In the genomic region with DNA sequence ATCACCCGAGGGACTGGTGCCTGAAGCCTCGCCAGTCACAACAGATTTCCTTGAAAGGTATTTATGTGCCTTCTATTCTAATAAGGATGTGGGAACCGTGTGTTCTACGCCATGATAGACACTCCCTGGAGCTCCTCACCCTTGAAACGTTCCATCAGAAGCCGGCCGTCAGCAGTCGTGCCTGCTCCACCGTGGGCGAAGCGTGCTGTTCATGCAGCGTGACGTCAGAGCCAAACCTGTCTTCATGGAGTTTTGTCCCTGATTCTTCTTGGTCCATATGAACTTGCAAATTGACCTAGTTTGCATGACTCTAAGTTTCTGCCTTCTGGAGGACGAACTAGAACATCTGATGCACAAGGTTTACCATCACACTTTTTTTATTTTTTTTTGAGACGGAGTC, we compare ENCODE assay signal across 34 cellular contexts. TPM values are rescaled to one million over a fixed set of nuclear protein-coding genes. Genes with fewer than 3 reads are reported as not detected.
"Had no signal": no experiment of that assay in that cellular context is flagged by ENCODE, and none has a peak within 500 bp of the region (broad histone marks: within the 10 kb centered on the region; RNA-seq: fewer than 3 reads in every experiment).

No MANE protein-coding gene starts in this region.

- H3K27ac Mint-ChIP-seq: activated CD4-positive, alpha-beta T cell treated with anti-CD3 and anti-CD28 coated beads for 36 hours; activated naive CD8-positive, alpha-beta T cell; activated T-helper 2 cell treated with anti-CD3 and anti-CD28 coated beads, Interferon-gamma antibody, Interleukin-2, Interleukin-4, amounts not matched to agents 10 μg/mL and 5 μg/mL and 100 μg/mL, durations not matched to agents 14 hours and 24 hours and 36 hours; immature natural killer cell; natural killer cell treated with Interleukin-12 subunit alpha and Interleukin-12 subunit beta and Interleukin-15 and Interleukin-18, amount 100 ng/mL, for 72 hours; progenitor cell of endocrine pancreas; stimulated activated memory B cell treated with anti-CD40 and anti-IgM and Interleukin-4, amounts not matched to agents 10 μg/mL and 1 μg/mL and 100 μg/mL, for 72 hours; T-cell; T-helper 2 cell treated with Interferon-gamma antibody and Interleukin-4, amounts not matched to agents 5 μg/mL and 100 μg/mL, for 36 hours had no signal

- H3K4me2 ChIP-seq: hepatocyte had no signal

- H3K4me3 Mint-ChIP-seq: activated CD4-positive, alpha-beta T cell treated with anti-CD3 and anti-CD28 coated beads for 36 hours; activated naive CD8-positive, alpha-beta T cell; activated T-cell treated with anti-CD3 and anti-CD28 coated beads, Interleukin-2, amount 50 U/mL, for 4 hours; immature natural killer cell; natural killer cell treated with Interleukin-12 subunit alpha and Interleukin-12 subunit beta and Interleukin-15 and Interleukin-18, amount 100 ng/mL, for 72 hours; stimulated activated memory B cell treated with anti-CD40 and anti-IgM and Interleukin-4, amounts not matched to agents 10 μg/mL and 1 μg/mL and 100 μg/mL, for 72 hours; T-cell; T-helper 2 cell treated with Interferon-gamma antibody and Interleukin-4, amounts not matched to agents 5 μg/mL and 100 μg/mL, for 36 hours; WTC11 had no signal

- H3K4me3 ChIP-seq: adrenal gland, ascending aorta, hepatocyte, right atrium auricular region, stomach, transverse colon, vagina had no signal

- H3K9me3 ChIP-seq: adrenal gland, ascending aorta, right atrium auricular region, stomach, transverse colon, vagina had no signal

- H3K4me1 Mint-ChIP-seq: immature natural killer cell, T-cell, WTC11 had no signal

- ATAC-seq: activated CD4-positive, alpha-beta T cell treated with anti-CD3 and anti-CD28 coated beads for 36 hours; activated T-cell treated with anti-CD3 and anti-CD28 coated beads, Interleukin-2, amount 50 U/mL, for 4 hours; left ventricle myocardium superior; natural killer cell treated with Interleukin-12 subunit alpha and Interleukin-12 subunit beta and Interleukin-15 and Interleukin-18, amount 100 ng/mL, for 72 hours; stimulated activated memory B cell treated with anti-CD40 and anti-IgM and Interleukin-4, amounts not matched to agents 10 μg/mL and 1 μg/mL and 100 μg/mL, for 72 hours; T-cell; WTC11 had no signal

- H3K27ac ChIP-seq: adrenal gland, ascending aorta, brain microvascular endothelial cell, hepatocyte, right atrium auricular region, stomach, transverse colon, vagina had no signal

- DNase-seq: activated CD4-positive, alpha-beta T cell treated with anti-CD3 and anti-CD28 coated beads for 36 hours; activated CD4-positive, alpha-beta T cell treated with anti-CD3 and anti-CD28 coated beads, Interleukin-2, amount 50 U/mL, for 4 hours; activated CD8-positive, alpha-beta memory T cell treated with anti-CD3 and anti-CD28 coated beads, Interleukin-2, amount 50 U/mL, for 48 hours; activated naive CD4-positive, alpha-beta T cell; activated T-cell treated with anti-CD3 and anti-CD28 coated beads, Interleukin-2, amount 50 U/mL, for 4 hours; adrenal gland; brain microvascular endothelial cell; central memory CD4-positive, alpha-beta T cell; effector memory CD4-positive, alpha-beta T cell; foreskin melanocyte; glutamatergic neuron; immature natural killer cell; kidney glomerular epithelial cell; left ventricle myocardium superior; mammary epithelial cell; occipital lobe; stimulated activated CD4-positive, alpha-beta T cell treated with anti-CD3 and anti-CD28 coated beads, Interleukin-1b, Interleukin-23, amount 100 ng/mL, for 48 hours; stomach; T-cell; transverse colon had no signal

- H3K9me3 Mint-ChIP-seq: activated T-cell treated with anti-CD3 and anti-CD28 coated beads, Interleukin-2, amount 50 U/mL, for 4 hours; activated T-helper 2 cell treated with anti-CD3 and anti-CD28 coated beads, Interferon-gamma antibody, Interleukin-2, Interleukin-4, amounts not matched to agents 10 μg/mL and 5 μg/mL and 100 μg/mL, durations not matched to agents 14 hours and 24 hours and 36 hours; immature natural killer cell; natural killer cell treated with Interleukin-12 subunit alpha and Interleukin-12 subunit beta and Interleukin-15 and Interleukin-18, amount 100 ng/mL, for 72 hours; stimulated activated memory B cell treated with anti-CD40 and anti-IgM and Interleukin-4, amounts not matched to agents 10 μg/mL and 1 μg/mL and 100 μg/mL, for 72 hours; T-cell; T-helper 2 cell treated with Interferon-gamma antibody and Interleukin-4, amounts not matched to agents 5 μg/mL and 100 μg/mL, for 36 hours; WTC11 had no signal

- H3K36me3 Mint-ChIP-seq: activated naive CD8-positive, alpha-beta T cell; natural killer cell treated with Interleukin-12 subunit alpha and Interleukin-12 subunit beta and Interleukin-15 and Interleukin-18, amount 100 ng/mL, for 72 hours had no signal

- H3K27me3 ChIP-seq: adrenal gland, ascending aorta, brain microvascular endothelial cell, hepatocyte, right atrium auricular region, stomach, transverse colon, vagina had no signal

- H3K27me3 Mint-ChIP-seq: activated CD4-positive, alpha-beta T cell treated with anti-CD3 and anti-CD28 coated beads for 36 hours; activated naive CD8-positive, alpha-beta T cell; natural killer cell treated with Interleukin-12 subunit alpha and Interleukin-12 subunit beta and Interleukin-15 and Interleukin-18, amount 100 ng/mL, for 72 hours; progenitor cell of endocrine pancreas; stimulated activated memory B cell treated with anti-CD40 and anti-IgM and Interleukin-4, amounts not matched to agents 10 μg/mL and 1 μg/mL and 100 μg/mL, for 72 hours; T-cell had no signal

- H3K4me1 ChIP-seq: ascending aorta had no signal

- H2AFZ ChIP-seq: hepatocyte had no signal

RNA-seq across cellular contexts. Expression of gene PPP1R27, which starts 4.5 kb away (rescaled TPM):
- total RNA-seq: activated CD4-positive, alpha-beta T cell treated with anti-CD3 and anti-CD28 coated beads for 36 hours; activated CD8-positive, alpha-beta memory T cell treated with anti-CD3 and anti-CD28 coated beads for 36 hours; activated T-cell treated with anti-CD3 and anti-CD28 coated beads, Interleukin-2, amount 50 U/mL, for 4 hours; activated T-helper 2 cell treated with anti-CD3 and anti-CD28 coated beads, Interferon-gamma antibody, Interleukin-2, Interleukin-4, amounts not matched to agents 10 μg/mL and 5 μg/mL and 100 μg/mL, durations not matched to agents 14 hours and 24 hours and 36 hours; ascending aorta; dermis microvascular lymphatic vessel endothelial cell; hepatocyte; natural killer cell treated with Interleukin-12 subunit alpha and Interleukin-12 subunit beta and Interleukin-15 and Interleukin-18, amount 100 ng/mL, for 72 hours; occipital lobe; progenitor cell of endocrine pancreas; right atrium auricular region; stomach; T-cell; temporal lobe; vagina; WTC11 had no signal
- polyA plus RNA-seq: immature natural killer cell had no signal

RNA-seq across cellular contexts. Expression of gene GCGR, which starts 35.4 kb away (rescaled TPM):
- total RNA-seq: activated CD4-positive, alpha-beta T cell treated with anti-CD3 and anti-CD28 coated beads for 36 hours; activated CD8-positive, alpha-beta memory T cell treated with anti-CD3 and anti-CD28 coated beads for 36 hours; activated T-cell treated with anti-CD3 and anti-CD28 coated beads, Interleukin-2, amount 50 U/mL, for 4 hours; activated T-helper 2 cell treated with anti-CD3 and anti-CD28 coated beads, Interferon-gamma antibody, Interleukin-2, Interleukin-4, amounts not matched to agents 10 μg/mL and 5 μg/mL and 100 μg/mL, durations not matched to agents 14 hours and 24 hours and 36 hours; ascending aorta; dermis microvascular lymphatic vessel endothelial cell; left ventricle myocardium superior; mammary epithelial cell; natural killer cell treated with Interleukin-12 subunit alpha and Interleukin-12 subunit beta and Interleukin-15 and Interleukin-18, amount 100 ng/mL, for 72 hours; occipital lobe; right atrium auricular region; temporal lobe; vagina had no signal
- polyA plus RNA-seq: immature natural killer cell, mammary epithelial cell had no signal
